ENCODE assay signal across 1 cellular context in the genomic region with DNA sequence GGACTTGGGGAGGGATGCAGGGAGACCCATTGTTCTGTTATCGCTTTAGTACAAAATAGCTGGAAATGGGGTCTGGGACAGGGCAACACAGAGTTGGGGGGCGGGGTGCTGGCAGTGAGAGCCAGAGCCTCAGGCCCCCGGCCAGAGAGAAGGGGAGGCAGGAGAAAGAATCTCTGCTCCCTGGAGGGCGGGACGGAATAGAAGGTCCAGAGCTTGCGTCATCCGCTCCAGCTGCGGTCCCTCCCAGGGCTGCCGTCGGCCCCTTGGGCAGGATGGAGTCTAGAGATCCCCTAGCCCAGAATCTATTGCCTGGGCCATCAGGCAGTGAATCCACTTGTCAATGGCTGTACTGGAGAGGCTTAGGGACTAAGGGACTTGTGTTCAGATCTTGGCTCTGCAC.
TF ChIP-seq lines count a peak whose summit lies in the region.

No MANE protein-coding gene starts in this region.

TF ChIP-seq in HepG2, 621 proteins besides CTCF, POLR2A, EP300 and RAD21 (continued from another document):
- TF ChIP-seq CCAR2 (optimal IDR thresholded peaks at IDR 0.05; ENCODE audit: low read depth, low read length) (no peak), ZNF841 (CRISPR knock-in tag; IDR thresholded peaks at IDR 0.05; ENCODE audit: borderline replicate concordance) (no peak), CEBPG (CRISPR knock-in tag; IDR thresholded peaks at IDR 0.05) (no peak)
